23 cellular contexts compared by ENCODE assay signal in the genomic region with DNA sequence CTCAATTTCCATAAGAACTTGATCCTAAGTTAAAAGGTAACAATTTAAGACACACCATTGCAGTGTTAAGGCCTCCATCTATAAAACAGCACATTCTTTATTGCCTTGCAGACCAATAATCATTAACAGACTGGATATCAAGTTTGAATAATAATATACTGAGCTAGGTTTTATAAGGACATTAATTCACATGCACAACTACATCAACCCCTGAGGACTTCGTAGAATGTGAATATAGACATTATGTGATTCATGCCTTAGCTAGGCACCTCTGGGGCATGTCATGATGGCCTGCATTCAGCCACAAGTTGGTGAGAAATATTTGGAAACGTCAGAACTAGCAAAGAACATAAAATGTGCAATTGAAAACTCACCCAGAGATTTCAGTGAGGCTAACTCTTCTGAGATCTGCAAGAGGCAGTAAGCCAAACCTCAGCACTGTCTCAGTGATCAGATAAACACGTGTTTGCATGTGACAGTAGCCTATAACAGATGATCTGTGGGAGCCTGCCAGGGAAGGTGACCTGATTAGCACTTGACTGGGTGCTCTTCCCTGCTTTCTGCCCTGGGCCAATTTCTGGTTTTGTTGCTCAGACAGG.
DNase-seq lines count a peak whose midpoint lies in the region; ATAC-seq and TF ChIP-seq lines count a peak whose summit lies in the region.
"Had no signal": no experiment of that assay in that cellular context is flagged by ENCODE, and none has a peak within 500 bp of the region (broad histone marks: within the 10 kb centered on the region; RNA-seq: fewer than 3 reads in every experiment).

No MANE protein-coding gene starts in this region.

- no peak overlapping the region for H3K27ac Mint-ChIP-seq in WTC11
- no peak overlapping the region for H3K27ac Mint-ChIP-seq in activated CD4-positive, alpha-beta T cell treated with anti-CD3 and anti-CD28 coated beads for 36 hours
- H3K27ac Mint-ChIP-seq: activated CD4-positive, alpha-beta memory T cell treated with anti-CD3 and anti-CD28 coated beads for 36 hours; IgD-negative memory B cell; naive thymus-derived CD8-positive, alpha-beta T cell had no signal

- H3K9me3 Mint-ChIP-seq in WTC11, result peaks cover 3% of the 10 kb centered on the region
- peaks cover 18% of the 10 kb centered on the region for H3K9me3 Mint-ChIP-seq in activated CD4-positive, alpha-beta T cell treated with anti-CD3 and anti-CD28 coated beads for 36 hours (ENCODE audit: low read depth)

- no peaks in the 10 kb centered on the region for H3K36me3 Mint-ChIP-seq in WTC11
- H3K36me3 Mint-ChIP-seq in activated CD4-positive, alpha-beta T cell treated with anti-CD3 and anti-CD28 coated beads for 36 hours (ENCODE audit: low read depth), result peaks cover 2% of the 10 kb centered on the region

- DNase-seq in GM04503 (ENCODE audit: low read depth) (peak; percentile 21), WTC11 (ENCODE audit: low spot score) (no peak), fibroblast of villous mesenchyme (ENCODE audit: low read depth) (peak; percentile 57), stromal cell of bone marrow (ENCODE audit: low read depth) (peak; percentile 44), NCI-H524 treated with DMSO at 0.1 percent for 48 hours (lab: John Stamatoyannopoulos, UW) (no peak), nucleus accumbens (lab: John Stamatoyannopoulos, UW) (no peak)
- DNase-seq in activated CD4-positive, alpha-beta T cell treated with anti-CD3 and anti-CD28 coated beads for 36 hours, result no peak
- DNase-seq: activated CD4-positive, alpha-beta memory T cell treated with anti-CD3 and anti-CD28 coated beads for 36 hours; activated T-cell treated with anti-CD3 and anti-CD28 coated beads for 4 hours; cerebellar nuclear complex; effector memory CD4-positive, alpha-beta T cell; kidney glomerular epithelial cell; mesendoderm; naive thymus-derived CD8-positive, alpha-beta T cell; NCI-H187; NCI-H510A; RPMI8226; stimulated activated CD4-positive, alpha-beta T cell treated with anti-CD3 and anti-CD28 coated beads, Interleukin-2, amount 100 ng/mL, for 24 hours; stimulated activated naive CD8-positive, alpha-beta T cell treated with anti-CD3 and anti-CD28 coated beads, Interleukin-15, Interleukin-2, amounts not matched to agents 100 U/mL and 50 U/mL, for 24 hours; SW 1271 had no signal

- H3K4me3 ChIP-seq in fibroblast of villous mesenchyme (ENCODE audit: low read depth, low read length), result no peak overlapping the region
- H3K4me3 ChIP-seq: BLaER1, tibial nerve had no signal

- H3K4me1 Mint-ChIP-seq in WTC11, result no peaks in the 10 kb centered on the region
- H3K4me1 Mint-ChIP-seq in activated CD4-positive, alpha-beta T cell treated with anti-CD3 and anti-CD28 coated beads for 36 hours, result no peaks in the 10 kb centered on the region
- H3K4me1 Mint-ChIP-seq: IgD-negative memory B cell had no signal

- intact Hi-C loops in activated CD4-positive, alpha-beta T cell treated with anti-CD3 and anti-CD28 coated beads for 36 hours (cut with DNase I, micrococcal nuclease), result no loop called here

- POLR2A ChIA-PET in WTC11 (lab: Charles Lee), result no interaction called here
- POLR2A ChIA-PET in activated CD4-positive, alpha-beta T cell treated with anti-CD3 and anti-CD28 coated beads for 36 hours (lab: Charles Lee), result no interaction called here

- TF ChIP-seq CTCF in WTC11 (IDR thresholded peaks at IDR 0.05) (no peak), fibroblast of villous mesenchyme (IDR thresholded peaks at IDR 0.05; ENCODE audit: insufficient read depth, low read depth, low read length) (no peak)

- no peak overlapping the region for H3K4me3 Mint-ChIP-seq in WTC11
- H3K4me3 Mint-ChIP-seq in activated CD4-positive, alpha-beta T cell treated with anti-CD3 and anti-CD28 coated beads for 36 hours, result no peak overlapping the region
- H3K4me3 Mint-ChIP-seq: activated CD4-positive, alpha-beta memory T cell treated with anti-CD3 and anti-CD28 coated beads for 36 hours; IgD-negative memory B cell; naive thymus-derived CD8-positive, alpha-beta T cell had no signal

- CTCF ChIA-PET in WTC11 (lab: Charles Lee), result no interaction called here
- CTCF ChIA-PET in activated CD4-positive, alpha-beta T cell treated with anti-CD3 and anti-CD28 coated beads for 36 hours (lab: Charles Lee), result no interaction called here

- ATAC-seq in WTC11, result 0 out of 2 replicates have a peak, but pooled peaks have one; percentile 18
- ATAC-seq in activated CD4-positive, alpha-beta T cell treated with anti-CD3 and anti-CD28 coated beads for 36 hours, result no peak
- ATAC-seq: naive thymus-derived CD8-positive, alpha-beta T cell; stimulated activated naive CD8-positive, alpha-beta T cell treated with anti-CD3 and anti-CD28 coated beads, Interleukin-15, Interleukin-2, amounts not matched to agents 100 U/mL and 50 U/mL, for 24 hours had no signal

- H3K27me3 Mint-ChIP-seq in WTC11 (ENCODE audit: low read depth), result no peaks in the 10 kb centered on the region
- H3K27me3 Mint-ChIP-seq in activated CD4-positive, alpha-beta T cell treated with anti-CD3 and anti-CD28 coated beads for 36 hours, result no peaks in the 10 kb centered on the region
- H3K27me3 Mint-ChIP-seq: activated CD4-positive, alpha-beta memory T cell treated with anti-CD3 and anti-CD28 coated beads for 36 hours; IgD-negative memory B cell; naive thymus-derived CD8-positive, alpha-beta T cell had no signal

TF ChIP-seq in WTC11, 78 proteins besides CTCF, POLR2A, EP300 and RAD21:
- TF ChIP-seq EMX1 (CRISPR knock-in tag; IDR thresholded peaks at IDR 0.05), result no peak
- no peak for TF ChIP-seq GABPB1 (CRISPR knock-in tag; IDR thresholded peaks at IDR 0.05)
- TF ChIP-seq ZNF138 (CRISPR knock-in tag; conservative IDR thresholded peaks at IDR 0.05), result no peak
- no peak for TF ChIP-seq FOXJ3 (CRISPR knock-in tag; IDR thresholded peaks at IDR 0.05; ENCODE audit: borderline replicate concordance)
- TF ChIP-seq FOXK1 (CRISPR knock-in tag; IDR thresholded peaks at IDR 0.05), result no peak
- no peak for TF ChIP-seq TP53 (CRISPR knock-in tag; IDR thresholded peaks at IDR 0.05)
- TF ChIP-seq NFATC4 (CRISPR knock-in tag; IDR thresholded peaks at IDR 0.05), result no peak
- TF ChIP-seq JUN (CRISPR knock-in tag; IDR thresholded peaks at IDR 0.05), result no peak
- TF ChIP-seq CREM (CRISPR knock-in tag; IDR thresholded peaks at IDR 0.05), result no peak
- TF ChIP-seq JAZF1 (CRISPR knock-in tag; IDR thresholded peaks at IDR 0.05), result no peak
- TF ChIP-seq CREB1 (CRISPR knock-in tag; IDR thresholded peaks at IDR 0.05), result no peak
- no peak for TF ChIP-seq RELA (CRISPR knock-in tag; IDR thresholded peaks at IDR 0.05; ENCODE audit: borderline replicate concordance)

Comparison
In these comparisons a context has a peak if more than half of its experiments do, and no peak if none do; other contexts are left out.
1. DNase-seq: peak in GM04503 (single experiment), fibroblast of villous mesenchyme (single experiment) and stromal cell of bone marrow (single experiment); none in WTC11 (single experiment), NCI-H524 treated with DMSO at 0.1 percent for 48 hours (single experiment), activated CD4-positive, alpha-beta T cell treated with anti-CD3 and anti-CD28 coated beads for 36 hours (single experiment) and nucleus accumbens (0 of 56).